22 cellular contexts compared by ENCODE assay signal in the genomic region with DNA sequence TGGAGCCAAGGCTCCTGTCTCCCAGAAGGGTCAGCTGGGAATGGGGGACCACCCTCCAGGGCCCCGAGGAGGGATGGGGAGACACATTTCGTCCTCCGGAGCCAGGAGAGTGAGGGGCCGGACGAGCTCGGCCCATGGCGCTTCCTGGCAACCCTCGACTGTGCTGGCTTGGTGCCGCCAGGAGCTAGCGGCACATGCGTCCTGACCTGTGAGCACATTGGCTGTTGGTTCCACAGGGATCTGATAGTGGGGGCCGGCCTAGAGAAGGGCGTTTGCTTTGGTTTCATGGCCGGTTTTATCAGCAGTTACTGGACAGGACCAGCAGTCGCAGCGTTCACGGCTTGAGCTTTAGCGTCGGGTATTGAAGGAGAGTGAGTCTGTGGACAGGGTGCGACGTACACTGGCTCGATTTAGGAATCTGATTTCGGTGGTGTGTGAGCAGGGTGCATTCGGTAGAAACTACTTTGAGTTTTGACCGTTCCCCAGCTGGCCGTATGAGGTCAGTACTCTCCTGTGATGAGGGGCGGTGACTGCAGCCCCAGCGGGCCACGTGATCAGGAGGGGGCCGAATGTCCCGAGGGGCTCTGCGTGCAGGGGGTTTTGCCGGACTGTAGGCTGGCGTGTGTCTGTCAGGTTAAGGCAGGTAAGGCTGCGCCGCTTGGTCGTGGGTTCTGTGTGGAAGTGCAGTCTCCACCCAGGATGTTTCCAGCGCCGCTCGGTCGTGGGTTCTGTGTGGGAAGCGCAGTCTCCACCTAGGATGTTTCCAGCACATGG.
"Had no signal": no experiment of that assay in that cellular context is flagged by ENCODE, and none has a peak within 500 bp of the region (broad histone marks: within the 10 kb centered on the region; RNA-seq: fewer than 3 reads in every experiment).

No MANE protein-coding gene starts in this region.

- H3K36me3 Mint-ChIP-seq: naive B cell had no signal

- H3K9me3 Mint-ChIP-seq: immature natural killer cell; naive B cell; stimulated activated memory B cell treated with anti-CD40 and anti-IgM and Interleukin-4, amounts not matched to agents 10 μg/mL and 1 μg/mL and 100 μg/mL, for 72 hours; stimulated activated naive CD8-positive, alpha-beta T cell treated with anti-CD3 and anti-CD28 coated beads, Interleukin-15, Interleukin-2, amounts not matched to agents 100 ng/mL and 50 ng/mL, for 24 hours had no signal

- H3K9me3 ChIP-seq: esophagus squamous epithelium, gastroesophageal sphincter, pancreas, tibial nerve, upper lobe of right lung had no signal

- ATAC-seq: gastroesophageal sphincter; left cardiac atrium; left ventricle myocardium superior; pancreas; right cardiac atrium; stimulated activated memory B cell treated with anti-CD40 and anti-IgM and Interleukin-4, amounts not matched to agents 10 μg/mL and 1 μg/mL and 100 μg/mL, for 72 hours; upper lobe of right lung had no signal

- H3K4me3 ChIP-seq: lung, pancreas, upper lobe of right lung had no signal

- H3K27ac Mint-ChIP-seq: immature natural killer cell; naive B cell; progenitor cell of endocrine pancreas; stimulated activated memory B cell treated with anti-CD40 and anti-IgM and Interleukin-4, amounts not matched to agents 10 μg/mL and 1 μg/mL and 100 μg/mL, for 72 hours; stimulated activated naive CD8-positive, alpha-beta T cell treated with anti-CD3 and anti-CD28 coated beads, Interleukin-15, Interleukin-2, amounts not matched to agents 100 ng/mL and 50 ng/mL, for 24 hours had no signal

- H3K27me3 Mint-ChIP-seq: naive B cell; progenitor cell of endocrine pancreas; stimulated activated memory B cell treated with anti-CD40 and anti-IgM and Interleukin-4, amounts not matched to agents 10 μg/mL and 1 μg/mL and 100 μg/mL, for 72 hours; stimulated activated naive CD8-positive, alpha-beta T cell treated with anti-CD3 and anti-CD28 coated beads, Interleukin-15, Interleukin-2, amounts not matched to agents 100 ng/mL and 50 ng/mL, for 24 hours had no signal

- H3K4me3 Mint-ChIP-seq: immature natural killer cell; stimulated activated memory B cell treated with anti-CD40 and anti-IgM and Interleukin-4, amounts not matched to agents 10 μg/mL and 1 μg/mL and 100 μg/mL, for 72 hours; stimulated activated naive CD8-positive, alpha-beta T cell treated with anti-CD3 and anti-CD28 coated beads, Interleukin-15, Interleukin-2, amounts not matched to agents 100 ng/mL and 50 ng/mL, for 24 hours had no signal

- DNase-seq: effector memory CD4-positive, alpha-beta T cell; esophagus squamous epithelium; foreskin fibroblast; glutamatergic neuron; immature natural killer cell; left cardiac atrium; left ventricle myocardium superior; mesendoderm; naive B cell; stimulated activated CD4-positive, alpha-beta T cell treated with anti-CD3 and anti-CD28 coated beads, Interleukin-15, amount 100 ng/mL, for 24 hours; stimulated activated CD4-positive, alpha-beta T cell treated with anti-CD3 and anti-CD28 coated beads, Interleukin-1b, Interleukin-23, amount 100 ng/mL, for 48 hours; stimulated activated CD4-positive, alpha-beta T cell treated with anti-CD3 and anti-CD28 coated beads, Interleukin-4, amount 100 ng/mL, for 24 hours; upper lobe of right lung had no signal

- H3K36me3 ChIP-seq: pancreas, tibial nerve had no signal

- H3K4me1 ChIP-seq: pancreas, upper lobe of right lung had no signal

- H3K27me3 ChIP-seq: esophagus squamous epithelium, gastroesophageal sphincter, pancreas, tibial nerve, upper lobe of right lung had no signal

- H3K4me1 Mint-ChIP-seq: immature natural killer cell had no signal

- H3K27ac ChIP-seq: coronary artery, pancreas, upper lobe of right lung had no signal
